Comparison of ENCODE assay signal across 8 cellular contexts in genomic region chr1:186482661-186483255, GRCh38. TPM values are rescaled to one million over a fixed set of nuclear protein-coding genes. Genes with fewer than 3 reads are reported as not detected.
DNase-seq lines count a peak whose midpoint lies in the region; ATAC-seq, FAIRE-seq and TF ChIP-seq lines count a peak whose summit lies in the region.

No MANE protein-coding gene starts in this region.

- peak overlapping the region; percentile 70; the same call in 1 of the 2 replicates for H2AFZ ChIP-seq in Loucy (ENCODE audit: low read length)
- no peak overlapping the region for H2AFZ ChIP-seq in K562 (ENCODE audit: low read depth, low read length)

- BruUV-seq in K562 (replicated peaks; lab: Mats Ljungman, UMichigan): no TSS peak

- intact Hi-C loops in K562 (cut with micrococcal nuclease): loop anchor here (1.0 kb wide), 1 partner anchor 504 kb away; no protein-coding TSS in a partner anchor

- H3K27me3 ChIP-seq in Loucy (ENCODE audit: insufficient read depth, low read length, poor library complexity, severe bottlenecking) (no peaks in the 10 kb centered on the region), K562 (ENCODE audit: control insufficient read depth in 2 of 2, insufficient read depth in 2 of 2, low read length in 2 of 2) (no peaks in the 10 kb centered on the region)

- no peak for TF ChIP-seq POLR2A in K562 (conservative IDR thresholded peaks at IDR 0.05)

- no peaks in the 10 kb centered on the region for H3K9me2 ChIP-seq in Loucy (replicated peaks; ENCODE audit: low read depth, low read length)

- no peaks in the 10 kb centered on the region for H3K79me2 ChIP-seq in Loucy (ENCODE audit: insufficient read depth, low read length)
- no peaks in the 10 kb centered on the region for H3K79me2 ChIP-seq in K562 (ENCODE audit: control insufficient read depth, insufficient read depth, low read length)

- peak; percentile 79 to 92 for TF ChIP-seq RAD21 in K562 (CRISPR knock-in tag; conservative IDR thresholded peaks at IDR 0.05 in 1 of 2, IDR thresholded peaks at IDR 0.05 in 1 of 2)

- POLR2A ChIA-PET in K562 (lab: Yijun Ruan, JAX): interaction anchor here (0.6 kb wide), 1 partner anchor 17 kb away, joined by 3 read pairs; no protein-coding TSS in a partner anchor

- H3K4me1 ChIP-seq in Loucy (ENCODE audit: insufficient read depth, low read length, poor library complexity, severe bottlenecking) (no peaks in the 10 kb centered on the region), K562 (replicated peaks in 1 of 2; ENCODE audit: control insufficient read depth in 2 of 2, insufficient read depth in 2 of 2, low read length in 2 of 2) (no peaks in the 10 kb centered on the region)

- no peak overlapping the region for H3K4me3 ChIP-seq in Loucy (ENCODE audit: low read length, poor library complexity, severe bottlenecking)
- no peak overlapping the region for H3K4me3 ChIP-seq in K562

- CTCF ChIA-PET in K562 (lab: Yijun Ruan, JAX; ENCODE audit: low intra/inter-chr PET ratio): interaction anchor here (0.8 kb wide), 1 partner anchor 502 kb away, joined by 5 read pairs; no protein-coding TSS in a partner anchor

- FAIRE-seq in K562 (lab: Jason Lieb, UNC): peak; percentile 77

- no peaks in the 10 kb centered on the region for H3F3A ChIP-seq in Loucy (ENCODE audit: low read depth)

- H3K36me3 ChIP-seq in Loucy (ENCODE audit: insufficient read depth, low read length) (no peaks in the 10 kb centered on the region), K562 (ENCODE audit: control insufficient read depth, insufficient read depth, low read length) (no peaks in the 10 kb centered on the region)

- in situ Hi-C loops in K562 (cut with MboI): loop anchor here (10.0 kb wide), 1 partner anchor 502 kb away; no protein-coding TSS in a partner anchor

- TF ChIP-seq CTCF in Loucy (conservative IDR thresholded peaks at IDR 0.05; ENCODE audit: low read length) (peak; percentile 97), K562 (IDR thresholded peaks at IDR 0.05 in 2 of 3, conservative IDR thresholded peaks at IDR 0.05 in 1 of 3; ENCODE audit: insufficient read depth in 2 of 3, low read depth in 1 of 3, low read length in 3 of 3) (peak; percentile 69 to 85 (median 72))

- no peak overlapping the region for H3K27ac ChIP-seq in K562 (ENCODE audit: extremely low read depth, low read depth, low read length)

- ATAC-seq in SK-N-SH treated with all-trans-retinoic acid at 6 μM for 48 hours (peak; percentile 95), K562 (peak; percentile 90)

- H3K9ac ChIP-seq in Loucy (ENCODE audit: low read depth, low read length, poor library complexity, severe bottlenecking) (no peak overlapping the region), K562 (ENCODE audit: insufficient read depth in 1 of 2, low read depth in 2 of 2, low read length in 2 of 2) (no peak overlapping the region)

- H4K20me1 ChIP-seq in Loucy (ENCODE audit: insufficient read depth, low read length, poor library complexity, severe bottlenecking) (no peaks in the 10 kb centered on the region), K562 (replicated peaks; ENCODE audit: control insufficient read depth, insufficient read depth, low read length) (no peaks in the 10 kb centered on the region)

- 2% methylated on average over 4 of the region's 4 CpGs for whole genome bisulfite sequencing in K562 (ENCODE audit: insufficient coverage, low coverage, missing lambda C conversion rate)

- no peaks in the 10 kb centered on the region for H3K9me3 ChIP-seq in Loucy (ENCODE audit: insufficient read depth, low read depth, low read length)
- no peaks in the 10 kb centered on the region for H3K9me3 ChIP-seq in K562 (replicated peaks; ENCODE audit: control insufficient read depth, insufficient read depth, low read depth, low read length)

- H3K4me2 ChIP-seq in Loucy (ENCODE audit: low read depth, low read length, poor library complexity, severe bottlenecking) (no peak overlapping the region), K562 (ENCODE audit: insufficient read depth, low read length) (no peak overlapping the region)

- no peak for TF ChIP-seq EP300 in K562 (IDR thresholded peaks at IDR 0.05; ENCODE audit: low read length)

- no peaks in the 10 kb centered on the region for H3K9me1 ChIP-seq in K562 (ENCODE audit: control insufficient read depth, insufficient read depth, low read length)

- DNase-seq in DMS 273 (lab: John Stamatoyannopoulos, UW; ENCODE audit: unreplicated experiment): peak; percentile 79
- DNase-seq in DMS 273 treated with DMSO at 0.1 percent for 48 hours (lab: John Stamatoyannopoulos, UW): no peak
- DNase-seq in H4 (ENCODE audit: low spot score): peak; percentile 64
- peak; percentile 56 to 67 (median 62) for DNase-seq in K562 (ENCODE audit: extremely low read depth in 1 of 4, low spot score in 3 of 4)
- DNase-seq in iPS-NIHi7 (ENCODE audit: extremely low spot score): peak; percentile 76
- DNase-seq in stimulated activated CD4-positive, alpha-beta T cell treated with anti-CD3 and anti-CD28 coated beads, Interleukin-1b, Interleukin-23, amount 100 ng/mL, for 24 hours (ENCODE audit: low read depth in 4 of 4, low spot score in 1 of 4): peak in 3 of 4 experiments; percentile 4 to 20 (median 8)

TF ChIP-seq in SK-N-SH treated with all-trans-retinoic acid at 6 μM for 48 hours, 23 proteins besides CTCF, POLR2A, EP300 and RAD21 (continues in another document):
- TF ChIP-seq ZNF8 (CRISPR knock-in tag; IDR thresholded peaks at IDR 0.05) (no peak), GLIS3 (CRISPR knock-in tag; IDR thresholded peaks at IDR 0.05) (no peak), TOX (CRISPR knock-in tag; IDR thresholded peaks at IDR 0.05; ENCODE audit: borderline replicate concordance) (no peak), ISL1 (CRISPR knock-in tag; IDR thresholded peaks at IDR 0.05) (no peak), ZFP3 (CRISPR knock-in tag; IDR thresholded peaks at IDR 0.05) (no peak), PATZ1 (CRISPR knock-in tag; IDR thresholded peaks at IDR 0.05; ENCODE audit: borderline replicate concordance) (no peak), BACH2 (CRISPR knock-in tag; IDR thresholded peaks at IDR 0.05; ENCODE audit: borderline replicate concordance) (no peak), PPARA (CRISPR knock-in tag; IDR thresholded peaks at IDR 0.05; ENCODE audit: borderline replicate concordance) (no peak)

TF ChIP-seq in K562, 482 proteins besides CTCF, POLR2A, EP300 and RAD21 (continues in another document):
- TF ChIP-seq RBM17 (IDR thresholded peaks at IDR 0.05; ENCODE audit: borderline replicate concordance, low read depth, low read length) (no peak), TOE1 (IDR thresholded peaks at IDR 0.05; ENCODE audit: borderline replicate concordance) (0 out of 2 replicates have a peak, but pooled peaks have one; percentile 33), TOE1 (CRISPR knock-in tag; IDR thresholded peaks at IDR 0.05; ENCODE audit: borderline replicate concordance, low read depth) (no peak), THRAP3 (IDR thresholded peaks at IDR 0.05; ENCODE audit: borderline replicate concordance) (no peak), DEAF1 (CRISPR knock-in tag; IDR thresholded peaks at IDR 0.05) (peak; percentile 74), TFAM (CRISPR knock-in tag; conservative IDR thresholded peaks at IDR 0.05) (no peak), MBD1 (CRISPR knock-in tag; IDR thresholded peaks at IDR 0.05) (no peak)

RNA-seq across cellular contexts. Expression of gene PDC, which starts 21.8 kb away (rescaled TPM):
- not detected in 2 replicates for total RNA-seq in H4 (2014; rRNA removed; shearing (Covaris generic))
- total RNA-seq in K562 (2011; cell fraction: chromatin; rRNA removed; ENCODE audit: low replicate concordance): not detected in 2 replicates
- not detected in 2 replicates for total RNA-seq in K562 (2011; cell fraction: nucleolus; rRNA removed)
- total RNA-seq in K562 (2011; cell fraction: nucleoplasm; rRNA removed): not detected in 2 replicates
- not detected in 2 replicates for total RNA-seq in K562 (2014; rRNA removed)
- not detected in 2 replicates for total RNA-seq in K562 (2014; rRNA removed; fragmentation: Illumina TruSeq; extraction: Trizol)
- not detected in 2 replicates for total RNA-seq in K562 (2015; rRNA removed; fragmentation: Illumina TruSeq; extraction: Trizol)
- total RNA-seq in K562 (2021): not detected in 2 replicates
- polyA plus RNA-seq in K562 (2011; rRNA removed): not detected in 2 replicates
- not detected in 2 replicates for polyA plus RNA-seq in K562 (2011; cell fraction: cytosol; rRNA removed)
- polyA plus RNA-seq in K562 (2011; cell fraction: nucleus; rRNA removed): not detected in 2 replicates
- not detected in 2 replicates for polyA plus RNA-seq in K562 (2012)
- not detected in 2 replicates for polyA plus RNA-seq in K562 (2014; fragmentation: Illumina TruSeq; extraction: Trizol)
- not detected for polyA plus RNA-seq in K562 (2014; fragmentation: Nextera tagmentation; extraction: Ambion mirVana)
- polyA plus RNA-seq in K562 (2014; rRNA removed): not detected in 2 replicates
- polyA minus RNA-seq in K562 (2011; rRNA and poly(A)+ RNA removed): not detected in 2 replicates
- not detected in 2 replicates for polyA minus RNA-seq in K562 (2011; cell fraction: cytosol; rRNA and poly(A)+ RNA removed)
- not detected in 2 replicates for polyA minus RNA-seq in K562 (2011; cell fraction: nucleus; rRNA and poly(A)+ RNA removed)
